1 cellular context compared by ENCODE assay signal in the genomic region with DNA sequence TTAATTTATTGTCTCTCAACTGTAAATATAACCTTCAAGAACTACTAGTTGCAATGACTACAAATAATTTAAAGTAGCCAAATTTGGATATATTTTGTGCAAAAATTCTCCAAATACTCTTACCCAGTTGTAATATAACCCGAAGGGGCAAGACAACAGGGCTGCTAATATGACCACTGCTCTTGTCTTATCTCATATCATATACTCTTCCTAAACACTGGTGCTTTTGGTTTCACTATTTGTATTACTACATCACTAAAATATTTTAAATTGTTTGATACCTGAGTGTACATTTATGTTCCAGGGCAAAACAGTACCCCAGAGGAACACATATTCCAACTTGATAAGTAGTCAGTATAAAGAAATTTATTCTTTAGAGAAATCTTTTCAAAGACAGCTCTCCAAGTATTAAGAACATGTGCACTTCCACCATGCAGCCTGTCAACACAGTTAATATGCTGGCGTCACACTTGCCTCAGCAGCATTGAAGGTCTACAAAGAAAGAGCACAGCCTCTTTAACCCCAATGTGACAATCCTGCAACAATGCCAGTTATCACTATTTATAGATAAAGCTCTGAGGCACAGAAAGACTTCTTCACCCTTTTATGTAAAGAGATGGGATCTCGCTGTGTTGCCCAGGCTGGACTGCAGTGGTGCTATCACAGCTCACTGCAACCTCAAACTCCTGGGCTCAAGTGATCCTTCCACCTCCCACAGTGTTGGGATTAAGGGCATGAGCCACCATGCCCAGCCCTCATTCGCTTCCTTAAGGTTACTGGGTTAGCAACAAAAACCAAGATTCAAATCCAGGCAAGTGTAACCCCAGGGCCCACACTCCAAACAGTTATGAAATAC.
TF ChIP-seq lines count a peak whose summit lies in the region.

No MANE protein-coding gene starts in this region.

TF ChIP-seq in H1, 55 proteins besides CTCF, POLR2A, EP300 and RAD21:
- TF ChIP-seq CEBPB (IDR thresholded peaks at IDR 0.05; ENCODE audit: low read depth, low read length) (no peak), KDM1A (IDR thresholded peaks at IDR 0.05; ENCODE audit: borderline replicate concordance, low read length) (0 out of 2 replicates have a peak, but pooled peaks have one; percentile 22)
